28 cellular contexts compared by ENCODE assay signal in the genomic region with DNA sequence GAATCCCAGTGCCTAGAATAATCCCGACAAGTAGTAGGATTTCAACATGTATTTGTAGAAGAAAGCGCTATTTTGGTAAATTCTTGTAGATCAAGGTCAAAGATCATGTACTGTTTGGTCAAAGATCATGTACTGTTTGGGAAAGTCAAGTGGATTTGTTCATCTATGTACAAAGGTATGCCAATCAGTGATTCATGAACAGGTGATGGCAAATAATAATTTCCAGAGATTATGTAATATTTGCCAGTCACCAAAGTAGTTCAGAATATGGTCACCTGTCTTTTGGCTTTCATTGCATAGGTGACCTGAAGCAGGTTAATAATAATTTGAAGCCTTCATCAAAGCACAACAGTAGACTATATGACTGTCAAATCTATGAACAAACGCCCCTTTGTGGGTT.
"Had no signal": no experiment of that assay in that cellular context is flagged by ENCODE, and none has a peak within 500 bp of the region (broad histone marks: within the 10 kb centered on the region; RNA-seq: fewer than 3 reads in every experiment).

No MANE protein-coding gene starts in this region.

- H3K36me3 ChIP-seq: ascending aorta, brain microvascular endothelial cell, esophagus muscularis mucosa, gastroesophageal sphincter had no signal

- H3K27me3 ChIP-seq: ascending aorta, brain microvascular endothelial cell, dorsolateral prefrontal cortex, esophagus muscularis mucosa, gastroesophageal sphincter had no signal

- H3K4me1 ChIP-seq: ascending aorta, esophagus muscularis mucosa, gastroesophageal sphincter had no signal

- H3K9me3 ChIP-seq: ascending aorta, esophagus muscularis mucosa, gastroesophageal sphincter had no signal

- ATAC-seq: activated CD4-positive, alpha-beta T cell treated with anti-CD3 and anti-CD28 coated beads for 36 hours; activated naive CD4-positive, alpha-beta T cell treated with anti-CD3 and anti-CD28 coated beads, Interleukin-2, amount 50 U/mL, for 72 hours; activated T-cell treated with anti-CD3 and anti-CD28 coated beads, Interleukin-2, amount 50 U/mL, for 72 hours; gastroesophageal sphincter; T-helper 17 cell had no signal

- H3K27ac ChIP-seq: ascending aorta, brain microvascular endothelial cell, coronary artery, dorsolateral prefrontal cortex, esophagus muscularis mucosa, gastroesophageal sphincter had no signal

- H3K4me3 ChIP-seq: ascending aorta, coronary artery, dorsolateral prefrontal cortex, esophagus muscularis mucosa, gastroesophageal sphincter had no signal

- DNase-seq: activated CD4-positive, alpha-beta memory T cell treated with anti-CD3 and anti-CD28 coated beads, Interleukin-2, amount 10 ng/mL, durations not matched to agents 7 days and 5 days; activated CD4-positive, alpha-beta T cell treated with anti-CD3 and anti-CD28 coated beads for 36 hours; activated CD4-positive, alpha-beta T cell treated with anti-CD3 and anti-CD28 coated beads, Interleukin-2, amount 10 ng/mL, durations not matched to agents 7 days and 5 days; activated CD4-positive, alpha-beta T cell treated with anti-CD3 and anti-CD28 coated beads, Interleukin-2, amount 50 U/mL, for 4 hours; activated CD4-positive, CD25-positive, alpha-beta regulatory T cell; activated CD4-positive, CD25-positive, alpha-beta regulatory T cell treated with anti-CD3 and anti-CD28 coated beads, Interleukin-2, amount 50 U/mL, for 72 hours; activated CD8-positive, alpha-beta memory T cell treated with anti-CD3 and anti-CD28 coated beads, Interleukin-2, amount 50 U/mL, for 48 hours; activated gamma-delta T cell; activated naive CD4-positive, alpha-beta T cell; activated naive CD4-positive, alpha-beta T cell treated with anti-CD3 and anti-CD28 coated beads, Interleukin-2, amount 10 ng/mL, durations not matched to agents 7 days and 5 days; activated naive CD8-positive, alpha-beta T cell treated with anti-CD3 and anti-CD28 coated beads, Interleukin-2, amount 10 ng/mL, durations not matched to agents 7 days and 5 days; activated T-cell treated with anti-CD3 and anti-CD28 coated beads for 4 hours; activated T-cell treated with anti-CD3 and anti-CD28 coated beads, Interleukin-2, amount 50 U/mL, for 24 hours; activated T-cell treated with anti-CD3 and anti-CD28 coated beads, Interleukin-2, amount 50 U/mL, for 72 hours; brain microvascular endothelial cell; dorsolateral prefrontal cortex; effector memory CD4-positive, alpha-beta T cell; endodermal cell; erythroblast; foreskin melanocyte; T-helper 1 cell; T-helper 17 cell; T1000 had no signal
